19 cellular contexts compared by ENCODE assay signal in the genomic region with DNA sequence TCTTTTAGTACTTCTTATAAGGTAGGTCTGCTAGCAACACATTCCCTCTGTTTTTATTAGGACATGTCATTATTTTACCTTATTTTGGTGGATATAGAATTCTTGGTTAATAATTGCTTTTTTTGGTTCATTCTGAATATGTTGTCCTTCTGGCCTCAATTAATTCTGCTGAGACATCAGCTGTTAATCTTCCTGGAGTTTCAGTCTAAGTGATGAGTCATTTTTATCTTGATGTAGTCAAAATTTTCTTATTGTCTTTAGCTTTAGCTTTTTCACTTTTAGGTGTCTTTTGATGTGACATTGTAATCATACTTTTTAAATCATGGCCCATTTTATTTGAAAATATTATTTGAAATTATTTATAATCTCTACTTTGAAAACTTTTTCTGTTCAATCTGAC.
DNase-seq lines count a peak whose midpoint lies in the region; ATAC-seq, FAIRE-seq and TF ChIP-seq lines count a peak whose summit lies in the region.
"Had no signal": no experiment of that assay in that cellular context is flagged by ENCODE, and none has a peak within 500 bp of the region (broad histone marks: within the 10 kb centered on the region; RNA-seq: fewer than 3 reads in every experiment).

No MANE protein-coding gene starts in this region.

- no peak overlapping the region for H3K27ac ChIP-seq in A673 (ENCODE audit: low read depth, low read length, poor library complexity, severe bottlenecking)
- no peak overlapping the region for H3K27ac ChIP-seq in GM12878 (ENCODE audit: control insufficient read depth, insufficient read depth)
- H3K27ac ChIP-seq in caudate nucleus (ENCODE audit: low read depth, low read length) = no peak overlapping the region
- H3K27ac ChIP-seq: KMS-11 had no signal

- POLR2A ChIA-PET in A673 (lab: Charles Lee; ENCODE audit: low non-redundant PET) = no interaction called here
- POLR2A ChIA-PET in GM12878 (lab: Charles Lee) = no interaction called here

- intact Hi-C loops in A673 (cut with micrococcal nuclease; ENCODE audit: unreplicated experiment) (no loop called here), GM12878 (cut with micrococcal nuclease; ENCODE audit: unreplicated experiment) (loop anchor here (10.0 kb wide), 1 partner anchor 358 kb away; no protein-coding TSS in a partner anchor)

- no peaks in the 10 kb centered on the region for H3K36me3 ChIP-seq in A673 (ENCODE audit: insufficient read depth, low read length, poor library complexity, severe bottlenecking)
- no peaks in the 10 kb centered on the region for H3K36me3 ChIP-seq in GM12878 (ENCODE audit: control insufficient read depth in 2 of 2, insufficient read depth in 2 of 2, low read length in 1 of 2)

- SMC1A ChIA-PET in GM12878 (lab: Charles Lee; ENCODE audit: uncharacterized antibody, unreplicated experiment) = interaction anchor here (0.6 to 2.2 kb wide), 9 partner anchors 95 to 460 kb away, joined by 3 to 12 read pairs (median 3); no protein-coding TSS in a partner anchor

- TF ChIP-seq EP300 in GM12878 (IDR thresholded peaks at IDR 0.05; ENCODE audit: borderline replicate concordance in 1 of 2, control insufficient read depth in 1 of 2, low read depth in 2 of 2, low read length in 2 of 2) = no peak

- peaks cover 6% of the 10 kb centered on the region for H3K27me3 ChIP-seq in A673 (replicated peaks; ENCODE audit: insufficient read depth, low read depth, low read length, poor library complexity)
- H3K27me3 ChIP-seq in GM12878 (replicated peaks in 1 of 2; ENCODE audit: control insufficient read depth in 2 of 2, insufficient read depth in 2 of 2, low read length in 1 of 2) = no peaks in the 10 kb centered on the region

- BruUV-seq in A673 (replicated peaks; lab: Mats Ljungman, UMichigan) (no TSS peak), GM12878 (replicated peaks; lab: Mats Ljungman, UMichigan) (no TSS peak)

- no peak for TF ChIP-seq RAD21 in GM12878 (IDR thresholded peaks at IDR 0.05; ENCODE audit: insufficient read depth, low read depth, low read length)

- DNase-seq in A673 (ENCODE audit: low spot score) = peak; percentile 12
- DNase-seq in GM04504 (ENCODE audit: low read depth) = peak; percentile 1
- no peak for DNase-seq in GM12878 (ENCODE audit: low read depth, low spot score)
- peak; percentile 51 for DNase-seq in fibroblast of mammary gland (ENCODE audit: low read depth)
- DNase-seq in caudate nucleus (lab: John Stamatoyannopoulos, UW) = no peak
- DNase-seq in stimulated activated CD4-positive, alpha-beta T cell treated with anti-CD3 and anti-CD28 coated beads, Interleukin-4, amount 100 ng/mL, for 1 hour = no peak
- no peak for DNase-seq in NCI-H1092 treated with DMSO at 0.1 percent for 48 hours (lab: John Stamatoyannopoulos, UW)
- DNase-seq: DMS79; H7; NCI-H1694; NCI-H2081; NCI-H2171; NCI-H345; NCI-H524; NCI-H774; NK-92 treated with Interleukin-12 subunit alpha and Interleukin-12 subunit beta, amount 100 ng/mL, for 24 hours had no signal

- no peak overlapping the region for H2AFZ ChIP-seq in GM12878 (ENCODE audit: control insufficient read depth, low read depth, low read length)

- H3K4me2 ChIP-seq in GM12878 (ENCODE audit: control insufficient read depth, insufficient read depth) = no peak overlapping the region
- H3K4me2 ChIP-seq: KMS-11 had no signal

- no peak overlapping the region for H3K9ac ChIP-seq in GM12878 (ENCODE audit: control insufficient read depth, insufficient read depth, low read length)
- H3K9ac ChIP-seq: KMS-11 had no signal

- no peak overlapping the region for H3K4me3 ChIP-seq in A673 (ENCODE audit: low read depth, low read length, poor library complexity, severe bottlenecking)
- H3K4me3 ChIP-seq in GM12878 = no peak overlapping the region
- no peak overlapping the region for H3K4me3 ChIP-seq in fibroblast of mammary gland (ENCODE audit: control insufficient read depth, low read depth, low read length)

- H3K4me1 ChIP-seq in A673 (ENCODE audit: insufficient read depth, low read length, poor library complexity, severe bottlenecking) = no peaks in the 10 kb centered on the region
- no peaks in the 10 kb centered on the region for H3K4me1 ChIP-seq in GM12878 (ENCODE audit: control insufficient read depth, insufficient read depth, low read length)

- RAD21 ChIA-PET in GM12878 (lab: Charles Lee; ENCODE audit: unreplicated experiment) = interaction anchor here (0.7 to 2.3 kb wide), 5 partner anchors 176 to 472 kb away, joined by 3 to 9 read pairs (median 3); no protein-coding TSS in a partner anchor

- CTCF ChIA-PET in A673 (lab: Charles Lee) = no interaction called here
- CTCF ChIA-PET in GM12878 (lab: Yijun Ruan, JAX) = interaction anchor here (0.8 to 3.0 kb wide), 5 partner anchors 180 to 439 kb away, joined by 3 to 23 read pairs (median 4); no protein-coding TSS in a partner anchor

- FAIRE-seq in GM12878 (lab: Jason Lieb, UNC) = no peak
- FAIRE-seq: D721Med had no signal

- TF ChIP-seq POLR2A in GM12878 (IDR thresholded peaks at IDR 0.05; ENCODE audit: low read depth, low read length) = no peak

- ATAC-seq in GM12878 = peak; percentile 31; the same call in 2 of the 3 replicates
- ATAC-seq: Panc1 had no signal

- in situ Hi-C loops in GM12878 (cut with MboI) = no loop called here

- H3K79me2 ChIP-seq in GM12878 (ENCODE audit: control insufficient read depth, insufficient read depth, low read length) = no peaks in the 10 kb centered on the region

- H4K20me1 ChIP-seq in GM12878 (ENCODE audit: control insufficient read depth, insufficient read depth) = no peaks in the 10 kb centered on the region

- no peaks in the 10 kb centered on the region for H3K9me3 ChIP-seq in A673 (ENCODE audit: low read depth, low read length, poor library complexity, severe bottlenecking)
- H3K9me3 ChIP-seq in GM12878 (replicated peaks; ENCODE audit: control insufficient read depth, insufficient read depth, low read length) = no peaks in the 10 kb centered on the region; the same call in 2 of the 3 replicates

- TF ChIP-seq CTCF in A673 (conservative IDR thresholded peaks at IDR 0.05; ENCODE audit: low read depth, low read length) (no peak), GM12878 (IDR thresholded peaks at IDR 0.05 in 2 of 3, conservative IDR thresholded peaks at IDR 0.05 in 1 of 3; ENCODE audit: control insufficient read depth in 2 of 3, extremely low read depth in 1 of 3, insufficient read depth in 1 of 3, low read depth in 3 of 3, low read length in 3 of 3) (no peak), fibroblast of mammary gland (conservative IDR thresholded peaks at IDR 0.05; ENCODE audit: control insufficient read depth, insufficient read depth, low read depth, low read length) (no peak)

TF ChIP-seq in GM12878, 131 proteins besides CTCF, POLR2A, EP300 and RAD21 (continues in another document):
- TF ChIP-seq LARP7 (IDR thresholded peaks at IDR 0.05) = no peak
- no peak for TF ChIP-seq RUNX3 (IDR thresholded peaks at IDR 0.05; ENCODE audit: low read length)
- no peak for TF ChIP-seq RFX5 (IDR thresholded peaks at IDR 0.05; ENCODE audit: low read depth, low read length)
- TF ChIP-seq, protein P1, sequence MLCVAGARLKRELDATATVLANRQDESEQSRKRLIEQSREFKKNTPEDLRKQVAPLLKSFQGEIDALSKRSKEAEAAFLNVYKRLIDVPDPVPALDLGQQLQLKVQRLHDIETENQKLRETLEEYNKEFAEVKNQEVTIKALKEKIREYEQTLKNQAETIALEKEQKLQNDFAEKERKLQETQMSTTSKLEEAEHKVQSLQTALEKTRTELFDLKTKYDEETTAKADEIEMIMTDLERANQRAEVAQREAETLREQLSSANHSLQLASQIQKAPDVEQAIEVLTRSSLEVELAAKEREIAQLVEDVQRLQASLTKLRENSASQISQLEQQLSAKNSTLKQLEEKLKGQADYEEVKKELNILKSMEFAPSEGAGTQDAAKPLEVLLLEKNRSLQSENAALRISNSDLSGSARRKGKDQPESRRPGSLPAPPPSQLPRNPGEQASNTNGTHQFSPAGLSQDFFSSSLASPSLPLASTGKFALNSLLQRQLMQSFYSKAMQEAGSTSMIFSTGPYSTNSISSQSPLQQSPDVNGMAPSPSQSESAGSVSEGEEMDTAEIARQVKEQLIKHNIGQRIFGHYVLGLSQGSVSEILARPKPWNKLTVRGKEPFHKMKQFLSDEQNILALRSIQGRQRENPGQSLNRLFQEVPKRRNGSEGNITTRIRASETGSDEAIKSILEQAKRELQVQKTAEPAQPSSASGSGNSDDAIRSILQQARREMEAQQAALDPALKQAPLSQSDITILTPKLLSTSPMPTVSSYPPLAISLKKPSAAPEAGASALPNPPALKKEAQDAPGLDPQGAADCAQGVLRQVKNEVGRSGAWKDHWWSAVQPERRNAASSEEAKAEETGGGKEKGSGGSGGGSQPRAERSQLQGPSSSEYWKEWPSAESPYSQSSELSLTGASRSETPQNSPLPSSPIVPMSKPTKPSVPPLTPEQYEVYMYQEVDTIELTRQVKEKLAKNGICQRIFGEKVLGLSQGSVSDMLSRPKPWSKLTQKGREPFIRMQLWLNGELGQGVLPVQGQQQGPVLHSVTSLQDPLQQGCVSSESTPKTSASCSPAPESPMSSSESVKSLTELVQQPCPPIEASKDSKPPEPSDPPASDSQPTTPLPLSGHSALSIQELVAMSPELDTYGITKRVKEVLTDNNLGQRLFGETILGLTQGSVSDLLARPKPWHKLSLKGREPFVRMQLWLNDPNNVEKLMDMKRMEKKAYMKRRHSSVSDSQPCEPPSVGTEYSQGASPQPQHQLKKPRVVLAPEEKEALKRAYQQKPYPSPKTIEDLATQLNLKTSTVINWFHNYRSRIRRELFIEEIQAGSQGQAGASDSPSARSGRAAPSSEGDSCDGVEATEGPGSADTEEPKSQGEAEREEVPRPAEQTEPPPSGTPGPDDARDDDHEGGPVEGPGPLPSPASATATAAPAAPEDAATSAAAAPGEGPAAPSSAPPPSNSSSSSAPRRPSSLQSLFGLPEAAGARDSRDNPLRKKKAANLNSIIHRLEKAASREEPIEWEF (IDR thresholded peaks at IDR 0.05; ENCODE audit: insufficient replicate concordance, low read depth, low read length) = no peak
- TF ChIP-seq, protein P2, sequence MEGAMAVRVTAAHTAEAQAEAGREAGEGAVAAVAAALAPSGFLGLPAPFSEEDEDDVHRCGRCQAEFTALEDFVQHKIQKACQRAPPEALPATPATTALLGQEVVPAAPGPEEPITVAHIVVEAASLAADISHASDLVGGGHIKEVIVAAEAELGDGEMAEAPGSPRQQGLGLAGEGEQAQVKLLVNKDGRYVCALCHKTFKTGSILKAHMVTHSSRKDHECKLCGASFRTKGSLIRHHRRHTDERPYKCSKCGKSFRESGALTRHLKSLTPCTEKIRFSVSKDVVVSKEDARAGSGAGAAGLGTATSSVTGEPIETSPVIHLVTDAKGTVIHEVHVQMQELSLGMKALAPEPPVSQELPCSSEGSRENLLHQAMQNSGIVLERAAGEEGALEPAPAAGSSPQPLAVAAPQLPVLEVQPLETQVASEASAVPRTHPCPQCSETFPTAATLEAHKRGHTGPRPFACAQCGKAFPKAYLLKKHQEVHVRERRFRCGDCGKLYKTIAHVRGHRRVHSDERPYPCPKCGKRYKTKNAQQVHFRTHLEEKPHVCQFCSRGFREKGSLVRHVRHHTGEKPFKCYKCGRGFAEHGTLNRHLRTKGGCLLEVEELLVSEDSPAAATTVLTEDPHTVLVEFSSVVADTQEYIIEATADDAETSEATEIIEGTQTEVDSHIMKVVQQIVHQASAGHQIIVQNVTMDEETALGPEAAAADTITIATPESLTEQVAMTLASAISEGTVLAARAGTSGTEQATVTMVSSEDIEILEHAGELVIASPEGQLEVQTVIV (IDR thresholded peaks at IDR 0.05; ENCODE audit: borderline replicate concordance, partially characterized antibody) = no peak

Comparison
In these comparisons a context has a peak if more than half of its experiments do, and no peak if none do; other contexts are left out.
1. DNase-seq: peak in A673 (single experiment), GM04504 (single experiment) and fibroblast of mammary gland (single experiment); none in GM12878 (single experiment), caudate nucleus (0 of 61), stimulated activated CD4-positive, alpha-beta T cell treated with anti-CD3 and anti-CD28 coated beads, Interleukin-4, amount 100 ng/mL, for 1 hour (single experiment) and NCI-H1092 treated with DMSO at 0.1 percent for 48 hours (single experiment).